Comparison of ENCODE assay signal across 13 cellular contexts in the genomic region with DNA sequence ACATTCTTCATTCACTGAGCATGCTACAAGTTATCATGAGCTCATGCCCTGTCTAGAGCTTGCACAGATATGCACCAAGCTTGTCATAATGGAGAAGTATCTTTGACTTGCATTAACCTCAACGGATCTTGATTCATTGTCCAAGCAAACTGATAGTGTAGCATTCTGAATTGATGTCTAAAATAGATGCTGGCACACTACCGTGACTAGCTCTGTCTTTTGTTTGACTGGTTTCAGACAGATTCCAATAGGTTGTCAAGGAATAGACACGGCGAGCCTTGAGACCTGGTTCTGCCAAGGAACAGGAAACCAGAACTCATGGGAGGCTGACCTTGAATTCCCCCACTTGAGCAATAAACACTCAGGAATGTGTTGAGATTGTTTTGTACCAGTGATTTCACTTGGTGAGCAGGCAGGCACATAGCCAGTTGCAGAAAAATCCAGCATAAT.
DNase-seq lines count a peak whose midpoint lies in the region; ATAC-seq and TF ChIP-seq lines count a peak whose summit lies in the region.
"Had no signal": no experiment of that assay in that cellular context is flagged by ENCODE, and none has a peak within 500 bp of the region (broad histone marks: within the 10 kb centered on the region; RNA-seq: fewer than 3 reads in every experiment).

No MANE protein-coding gene starts in this region.

- TF ChIP-seq CTCF in HFFc6 (IDR thresholded peaks at IDR 0.05) (no peak), chondrocyte (IDR thresholded peaks at IDR 0.05) (no peak)

- H3K4me1 Mint-ChIP-seq in HFFc6 (ENCODE audit: low read depth), result peaks cover 29% of the 10 kb centered on the region
- H3K4me1 Mint-ChIP-seq in chondrocyte (ENCODE audit: low read depth), result peaks cover 21% of the 10 kb centered on the region
- H3K4me1 Mint-ChIP-seq in stimulated activated memory B cell treated with anti-CD40 and anti-IgM and Interleukin-4, amounts not matched to agents 10 μg/mL and 1 μg/mL and 100 μg/mL, for 72 hours, result no peaks in the 10 kb centered on the region
- H3K4me1 Mint-ChIP-seq: activated CD4-positive, alpha-beta memory T cell treated with anti-CD3 and anti-CD28 coated beads, Interleukin-2, amount 10 ng/mL, durations not matched to agents 7 days and 5 days had no signal

- 0 out of 2 replicates have a peak, but pooled peaks cover 6% of the 10 kb centered on the region for H3K36me3 Mint-ChIP-seq in HFFc6 (ENCODE audit: low read depth)
- H3K36me3 Mint-ChIP-seq in chondrocyte (ENCODE audit: low read depth), result no peaks in the 10 kb centered on the region
- no peaks in the 10 kb centered on the region for H3K36me3 Mint-ChIP-seq in stimulated activated memory B cell treated with anti-CD40 and anti-IgM and Interleukin-4, amounts not matched to agents 10 μg/mL and 1 μg/mL and 100 μg/mL, for 72 hours

- DNase-seq in HFFc6 (peak; percentile 74), chondrocyte (ENCODE audit: low spot score) (no peak), islet precursor cell (peak; percentile 41), smooth muscle cell of the brain vasculature (ENCODE audit: low read depth, low spot score) (peak; percentile 60), NCI-H526 treated with DMSO at 0.1 percent for 48 hours (lab: John Stamatoyannopoulos, UW) (no peak)
- no peak for DNase-seq in effector CD4-positive, alpha-beta T cell
- DNase-seq: activated CD4-positive, alpha-beta memory T cell treated with anti-CD3 and anti-CD28 coated beads, Interleukin-2, amount 10 ng/mL, durations not matched to agents 7 days and 5 days; DMS53; NCI-H2107; SHP77 treated with DMSO at 0.1 percent for 48 hours had no signal

- H3K9me3 Mint-ChIP-seq in HFFc6 (no peaks in the 10 kb centered on the region), chondrocyte (ENCODE audit: low read depth) (peaks cover 2% of the 10 kb centered on the region)
- H3K9me3 Mint-ChIP-seq in stimulated activated memory B cell treated with anti-CD40 and anti-IgM and Interleukin-4, amounts not matched to agents 10 μg/mL and 1 μg/mL and 100 μg/mL, for 72 hours, result peaks cover 2% of the 10 kb centered on the region

- H3K4me3 Mint-ChIP-seq in HFFc6 (no peak overlapping the region), chondrocyte (ENCODE audit: unreplicated experiment) (peak overlapping the region; percentile 40)
- H3K4me3 Mint-ChIP-seq in stimulated activated memory B cell treated with anti-CD40 and anti-IgM and Interleukin-4, amounts not matched to agents 10 μg/mL and 1 μg/mL and 100 μg/mL, for 72 hours, result no peak overlapping the region
- H3K4me3 Mint-ChIP-seq: activated CD4-positive, alpha-beta memory T cell treated with anti-CD3 and anti-CD28 coated beads, Interleukin-2, amount 10 ng/mL, durations not matched to agents 7 days and 5 days had no signal

- H3K27me3 Mint-ChIP-seq in HFFc6 (ENCODE audit: insufficient read depth) (no peaks in the 10 kb centered on the region; the same call in 1 of the 2 replicates), chondrocyte (ENCODE audit: low read depth) (no peaks in the 10 kb centered on the region)
- no peaks in the 10 kb centered on the region for H3K27me3 Mint-ChIP-seq in stimulated activated memory B cell treated with anti-CD40 and anti-IgM and Interleukin-4, amounts not matched to agents 10 μg/mL and 1 μg/mL and 100 μg/mL, for 72 hours
- H3K27me3 Mint-ChIP-seq: activated CD4-positive, alpha-beta memory T cell treated with anti-CD3 and anti-CD28 coated beads, Interleukin-2, amount 10 ng/mL, durations not matched to agents 7 days and 5 days; progenitor cell of endocrine pancreas had no signal

- ATAC-seq in stimulated activated memory B cell treated with anti-CD40 and anti-IgM and Interleukin-4, amounts not matched to agents 10 μg/mL and 1 μg/mL and 100 μg/mL, for 72 hours, result no peak
- no peak for ATAC-seq in GM21825 (IDR thresholded peaks at IDR 0.05; ENCODE audit: unreplicated experiment)

- H3K27ac Mint-ChIP-seq in HFFc6 (peak overlapping the region; percentile 69), chondrocyte (ENCODE audit: unreplicated experiment) (peak overlapping the region; percentile 87)
- no peak overlapping the region for H3K27ac Mint-ChIP-seq in stimulated activated memory B cell treated with anti-CD40 and anti-IgM and Interleukin-4, amounts not matched to agents 10 μg/mL and 1 μg/mL and 100 μg/mL, for 72 hours
- H3K27ac Mint-ChIP-seq: activated CD4-positive, alpha-beta memory T cell treated with anti-CD3 and anti-CD28 coated beads, Interleukin-2, amount 10 ng/mL, durations not matched to agents 7 days and 5 days; progenitor cell of endocrine pancreas had no signal

Comparison
In these comparisons a context has a peak if more than half of its experiments do, and no peak if none do; other contexts are left out.
1. DNase-seq: peak in HFFc6 (single experiment), islet precursor cell (single experiment) and smooth muscle cell of the brain vasculature (single experiment); none in chondrocyte (single experiment), effector CD4-positive, alpha-beta T cell (single experiment) and NCI-H526 treated with DMSO at 0.1 percent for 48 hours (single experiment).